Comparison of ENCODE assay signal across 1 cellular context in the genomic region with DNA sequence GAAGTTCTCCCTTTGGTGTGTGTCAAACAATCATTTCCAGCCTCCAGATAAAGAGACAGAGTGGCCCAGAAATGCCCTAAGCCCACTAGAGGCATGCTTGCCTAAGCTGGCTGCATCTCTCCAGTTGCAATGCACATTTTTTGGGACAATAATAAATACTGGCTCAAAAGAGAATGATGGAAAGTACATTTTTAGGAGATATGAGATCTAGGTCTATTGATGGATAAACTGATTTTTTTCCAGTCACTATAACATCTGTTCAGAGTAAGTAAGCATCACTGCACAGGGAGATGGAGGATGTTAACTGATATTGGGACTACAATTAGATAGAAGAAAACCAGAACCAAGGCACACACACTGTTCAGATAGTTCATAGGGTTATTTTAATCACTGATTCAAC.
TF ChIP-seq lines count a peak whose summit lies in the region.

No MANE protein-coding gene starts in this region.

TF ChIP-seq in HCT116, 20 proteins besides CTCF, POLR2A, EP300 and RAD21 (continued from another document):
- TF ChIP-seq YY1 (IDR thresholded peaks at IDR 0.05; ENCODE audit: extremely low read depth, insufficient replicate concordance, low read depth, low read length) (no peak), SRF (IDR thresholded peaks at IDR 0.05; ENCODE audit: low read depth) (no peak), EZH2 (IDR thresholded peaks at IDR 0.05) (no peak), SIN3A (IDR thresholded peaks at IDR 0.05; ENCODE audit: low read depth) (no peak), ATF3 (IDR thresholded peaks at IDR 0.05) (no peak), ELF1 (IDR thresholded peaks at IDR 0.05; ENCODE audit: borderline replicate concordance, low read depth) (no peak), TCF7L2 (IDR thresholded peaks at IDR 0.05; ENCODE audit: borderline replicate concordance, extremely low read depth, insufficient read depth, insufficient read length) (no peak), JUND (IDR thresholded peaks at IDR 0.05) (no peak), ZNF274 (IDR thresholded peaks at IDR 0.05; ENCODE audit: low read depth, low read length) (no peak), EGR1 (IDR thresholded peaks at IDR 0.05; ENCODE audit: low read depth) (no peak)
TF ChIP-seq in HCT116: peak in this region for 0.
